15 cellular contexts compared by ENCODE assay signal in the genomic region with DNA sequence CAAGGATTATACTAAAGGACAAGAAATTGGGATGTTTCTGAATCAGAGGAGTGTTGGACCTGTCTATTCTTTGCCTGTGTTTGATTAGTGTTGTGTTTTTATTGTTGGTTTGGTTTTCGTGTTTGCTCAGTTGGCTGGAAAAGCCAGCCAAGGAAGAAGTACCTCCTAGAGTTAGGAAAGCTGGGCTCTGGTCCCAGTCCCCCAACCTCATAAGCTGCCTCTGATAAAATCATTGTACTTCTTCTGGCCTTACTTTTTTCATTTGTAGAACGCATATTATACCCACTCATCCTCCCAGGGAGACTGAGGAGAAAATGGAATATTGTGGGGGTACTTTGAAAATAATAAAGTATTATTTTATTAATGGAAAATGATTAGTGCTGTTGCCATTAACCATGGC.
DNase-seq lines count a peak whose midpoint lies in the region; ATAC-seq and TF ChIP-seq lines count a peak whose summit lies in the region.
"Had no signal": no experiment of that assay in that cellular context is flagged by ENCODE, and none has a peak within 500 bp of the region (broad histone marks: within the 10 kb centered on the region; RNA-seq: fewer than 3 reads in every experiment).

No MANE protein-coding gene starts in this region.

- POLR2A ChIA-PET in PC-9 (lab: Charles Lee; ENCODE audit: unreplicated experiment): interaction anchor here (0.6 kb wide), 3 partner anchors 80 to 732 kb away, joined by 3 read pairs; no protein-coding TSS in a partner anchor

- CTCF ChIA-PET in PC-9 (lab: Charles Lee): no interaction called here

- H4K20me1 ChIP-seq in PC-9 (ENCODE audit: insufficient read depth): no peaks in the 10 kb centered on the region

- peaks cover 8% of the 10 kb centered on the region; the same call in 1 of the 2 replicates for H3F3A ChIP-seq in PC-9 (ENCODE audit: insufficient read depth, low read depth)

- H3K4me2 ChIP-seq in PC-9: no peak overlapping the region
- H3K4me2 ChIP-seq: A549 had no signal

- H3K9me3 ChIP-seq in PC-9 (ENCODE audit: insufficient read depth, low read depth) (no peaks in the 10 kb centered on the region), testis (no peaks in the 10 kb centered on the region)
- H3K9me3 ChIP-seq: A549, BE2C, Caco-2 had no signal

- no peak for TF ChIP-seq POLR2A in testis (IDR thresholded peaks at IDR 0.05)

- no peaks in the 10 kb centered on the region for H3K27me3 ChIP-seq in PC-9 (ENCODE audit: insufficient read depth, low read depth)
- H3K27me3 ChIP-seq in testis: no peaks in the 10 kb centered on the region
- H3K27me3 ChIP-seq: BE2C had no signal

- DNase-seq in NCI-H1092 (lab: John Stamatoyannopoulos, UW) (peak; percentile 13), NCI-H2029 (lab: John Stamatoyannopoulos, UW) (peak; percentile 49), PC-9 (no peak), cortex of kidney (lab: John Stamatoyannopoulos, UW) (no peak), amygdala (lab: John Stamatoyannopoulos, UW) (no peak), testis (no peak)
- DNase-seq: BE2C; CD4-positive, alpha-beta memory T cell; DMS53; HCEC 1CT; HFFc6 had no signal

- intact Hi-C loops in PC-9 (cut with micrococcal nuclease; ENCODE audit: unreplicated experiment) (no loop called here), testis (cut with DNase I; ENCODE audit: low total_unique reads) (no loop called here)

- no peak for ATAC-seq in HG02970 (IDR thresholded peaks at IDR 0.05; ENCODE audit: low FRiP score, unreplicated experiment)
- ATAC-seq: A549, K562 had no signal

- H3K27ac ChIP-seq in PC-9 (peak overlapping the region; percentile 41), testis (no peak overlapping the region)
- H3K27ac ChIP-seq: A549 had no signal

- no TSS peak for BruUV-seq in PC-9 (replicated peaks; lab: Mats Ljungman, UMichigan)

- no peaks in the 10 kb centered on the region for H3K79me2 ChIP-seq in PC-9 (ENCODE audit: low read depth)

- H3K9me2 ChIP-seq in PC-9 (ENCODE audit: insufficient read depth): no peaks in the 10 kb centered on the region; the same call in 1 of the 2 replicates

- H3K4me1 ChIP-seq in PC-9 (replicated peaks; ENCODE audit: insufficient read depth): peaks cover 19% of the 10 kb centered on the region
- peaks cover 28% of the 10 kb centered on the region for H3K4me1 ChIP-seq in testis
- H3K4me1 ChIP-seq: A549, BE2C, Caco-2 had no signal

- H3K36me3 ChIP-seq in PC-9 (ENCODE audit: low read depth): no peaks in the 10 kb centered on the region
- no peaks in the 10 kb centered on the region for H3K36me3 ChIP-seq in testis (ENCODE audit: low read depth, missing control alignments)
- H3K36me3 ChIP-seq: BE2C had no signal

- no peak overlapping the region for H3K4me3 ChIP-seq in PC-9
- no peak overlapping the region for H3K4me3 ChIP-seq in testis
- H3K4me3 ChIP-seq: A549, K562 had no signal

- no peak overlapping the region for H2AFZ ChIP-seq in PC-9

- no peak for TF ChIP-seq CTCF in PC-9 (conservative IDR thresholded peaks at IDR 0.05)
- TF ChIP-seq CTCF in testis (IDR thresholded peaks at IDR 0.05): no peak

- WGBS in testis, 2 donors: 72 to 93% methylated on average over 2 of the region's 2 CpGs

Comparison
In these comparisons a context has a peak if more than half of its experiments do, and no peak if none do; other contexts are left out.
1. DNase-seq: peak in NCI-H1092 (single experiment) and NCI-H2029 (single experiment); none in PC-9 (0 of 2), cortex of kidney (single experiment), amygdala (0 of 56) and testis (single experiment).